20 cellular contexts compared by ENCODE assay signal in the genomic region with DNA sequence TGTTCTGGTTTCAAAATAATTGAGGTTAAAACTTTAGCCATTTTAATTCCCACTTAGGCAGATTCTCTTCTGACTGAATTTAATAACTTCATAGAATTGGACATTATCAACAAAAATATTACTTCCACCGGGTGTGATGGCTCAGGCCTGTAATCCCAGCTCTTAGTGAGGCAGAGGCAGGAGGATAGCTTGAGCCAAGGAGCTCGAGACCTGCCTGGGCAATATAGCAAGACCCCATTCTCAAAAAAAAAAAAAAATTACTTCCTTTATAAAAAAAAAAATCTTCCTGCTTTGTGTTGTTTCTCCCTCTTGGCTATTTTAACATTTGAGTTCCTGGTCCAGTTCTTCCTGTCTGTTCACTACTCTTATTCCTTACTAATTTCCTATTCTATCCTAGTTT. TPM values are rescaled to one million over a fixed set of nuclear protein-coding genes. Genes with fewer than 3 reads are reported as not detected.
A peak's percentile ranks its signal among the peaks of the same experiment; 100 is the strongest.
DNase-seq lines count a peak whose midpoint lies in the region; TF ChIP-seq lines count a peak whose summit lies in the region.
"Had no signal": no experiment of that assay in that cellular context is flagged by ENCODE, and none has a peak within 500 bp of the region (broad histone marks: within the 10 kb centered on the region; RNA-seq: fewer than 3 reads in every experiment).

No MANE protein-coding gene starts in this region.

- DNase-seq in CD8-positive, alpha-beta memory T cell, result no peak
- DNase-seq in nephron progenitor cell (no peak), DMS153 treated with DMSO at 0.1 percent for 48 hours (lab: John Stamatoyannopoulos, UW; ENCODE audit: unreplicated experiment) (no peak), superior temporal gyrus (ENCODE audit: extremely low spot score) (no peak)
- no peak for DNase-seq in activated CD4-positive, alpha-beta T cell treated with anti-CD3 and anti-CD28 coated beads, Interleukin-2, amount 50 U/mL, for 1 hour
- DNase-seq: ACHN, AML-193, H7, Kasumi-1, MG63, NCI-H1048, NCI-H1436 treated with DMSO at 0.1 percent for 48 hours, NCI-H2029, NCI-H2171, NCI-H526, PC-3 had no signal

- H3K36me3 Mint-ChIP-seq in CD8-positive, alpha-beta memory T cell, result peaks cover 0 to 18% (median 5%) of the 10 kb centered on the region in 3 donors
- no peaks in the 10 kb centered on the region for H3K36me3 Mint-ChIP-seq in IgD-negative memory B cell
- H3K36me3 Mint-ChIP-seq in brain, result peaks cover 42% of the 10 kb centered on the region
- peaks cover 12% of the 10 kb centered on the region for H3K36me3 Mint-ChIP-seq in nephron progenitor cell (ENCODE audit: low read depth)

- no peak overlapping the region for H3K27ac ChIP-seq in CD8-positive, alpha-beta memory T cell (ENCODE audit: low read depth, low read length)
- H3K27ac ChIP-seq: RWPE1 had no signal

- no peaks in the 10 kb centered on the region for H3K9me3 ChIP-seq in CD8-positive, alpha-beta memory T cell (ENCODE audit: low read length)
- H3K9me3 ChIP-seq: MG63 had no signal

- TF ChIP-seq CTCF in brain (conservative IDR thresholded peaks at IDR 0.05) (no peak), nephron progenitor cell (IDR thresholded peaks at IDR 0.05) (no peak)

- peaks cover 5% of the 10 kb centered on the region for H3K4me1 ChIP-seq in CD8-positive, alpha-beta memory T cell (ENCODE audit: insufficient read depth, low read length)

- CTCF ChIA-PET in CD8-positive, alpha-beta memory T cell (lab: Charles Lee), result no interaction called here

- no peaks in the 10 kb centered on the region for H3K36me3 ChIP-seq in CD8-positive, alpha-beta memory T cell (ENCODE audit: insufficient read depth, low read length)

- POLR2A ChIA-PET in CD8-positive, alpha-beta memory T cell (lab: Charles Lee), result no interaction called here

- no peaks in the 10 kb centered on the region for H3K27me3 ChIP-seq in CD8-positive, alpha-beta memory T cell (ENCODE audit: insufficient read depth, low read length, poor library complexity, severe bottlenecking)
- H3K27me3 ChIP-seq: MG63 had no signal

- H3K27me3 Mint-ChIP-seq in CD8-positive, alpha-beta memory T cell, result no peaks in the 10 kb centered on the region
- H3K27me3 Mint-ChIP-seq in IgD-negative memory B cell (no peaks in the 10 kb centered on the region), brain (no peaks in the 10 kb centered on the region), nephron progenitor cell (ENCODE audit: low read depth, poor library complexity) (no peaks in the 10 kb centered on the region)

- H3K9me3 Mint-ChIP-seq in CD8-positive, alpha-beta memory T cell, result no peaks in the 10 kb centered on the region
- H3K9me3 Mint-ChIP-seq in IgD-negative memory B cell, result no peaks in the 10 kb centered on the region
- no peaks in the 10 kb centered on the region for H3K9me3 Mint-ChIP-seq in brain
- no peaks in the 10 kb centered on the region for H3K9me3 Mint-ChIP-seq in nephron progenitor cell
- H3K9me3 Mint-ChIP-seq: CD14-positive monocyte had no signal

- H3K27ac Mint-ChIP-seq in CD8-positive, alpha-beta memory T cell, result peak overlapping the region in 6 of 8 donors; percentile 41 to 69 (median 56)
- H3K27ac Mint-ChIP-seq in IgD-negative memory B cell (peak overlapping the region; percentile 9 to 84 (median 53)), brain (peak overlapping the region in 3 of 5 experiments; percentile 13 to 74 (median 66)), nephron progenitor cell (peak overlapping the region; percentile 2)
- H3K27ac Mint-ChIP-seq: CD14-positive monocyte had no signal

- no peak overlapping the region for H3K4me3 Mint-ChIP-seq in CD8-positive, alpha-beta memory T cell
- H3K4me3 Mint-ChIP-seq in IgD-negative memory B cell, result no peak overlapping the region
- peak overlapping the region in 1 of 5 experiments; percentile 10 for H3K4me3 Mint-ChIP-seq in brain
- H3K4me3 Mint-ChIP-seq in nephron progenitor cell, result no peak overlapping the region
- H3K4me3 Mint-ChIP-seq: CD14-positive monocyte had no signal

- no peak overlapping the region for H3K4me3 ChIP-seq in CD8-positive, alpha-beta memory T cell (ENCODE audit: low read length)
- H3K4me3 ChIP-seq: MG63 had no signal

- peaks cover 8 to 24% (median 18%) of the 10 kb centered on the region in 3 donors for H3K4me1 Mint-ChIP-seq in CD8-positive, alpha-beta memory T cell
- H3K4me1 Mint-ChIP-seq in IgD-negative memory B cell, result peaks cover 7 to 12% (median 11%) of the 10 kb centered on the region in 3 donors
- H3K4me1 Mint-ChIP-seq in brain, result peaks cover 59% of the 10 kb centered on the region
- H3K4me1 Mint-ChIP-seq in nephron progenitor cell, result peaks cover under 1% of the 10 kb centered on the region

RNA-seq across cellular contexts. Expression of gene APC, which starts 18.0 kb away (rescaled TPM):
- total RNA-seq in CD8-positive, alpha-beta memory T cell, result 10 to 100 TPM; 23.1 to 24.0 TPM
- 23.0 TPM for polyA plus RNA-seq in CD8-positive, alpha-beta memory T cell
- polyA plus RNA-seq in IgD-negative memory B cell (19.4 TPM), brain (ENCODE audit: insufficient read depth, low read depth, low replicate concordance) (9.2 TPM)

Comparison
In these comparisons a context has a peak if more than half of its experiments do, and no peak if none do; other contexts are left out.
1. H3K27ac Mint-ChIP-seq: peak in every context shown above with its lines; median percentile 66 in brain; 56 in CD8-positive, alpha-beta memory T cell; 53 in IgD-negative memory B cell; 2 in nephron progenitor cell.